19 cellular contexts compared by ENCODE assay signal in the genomic region with DNA sequence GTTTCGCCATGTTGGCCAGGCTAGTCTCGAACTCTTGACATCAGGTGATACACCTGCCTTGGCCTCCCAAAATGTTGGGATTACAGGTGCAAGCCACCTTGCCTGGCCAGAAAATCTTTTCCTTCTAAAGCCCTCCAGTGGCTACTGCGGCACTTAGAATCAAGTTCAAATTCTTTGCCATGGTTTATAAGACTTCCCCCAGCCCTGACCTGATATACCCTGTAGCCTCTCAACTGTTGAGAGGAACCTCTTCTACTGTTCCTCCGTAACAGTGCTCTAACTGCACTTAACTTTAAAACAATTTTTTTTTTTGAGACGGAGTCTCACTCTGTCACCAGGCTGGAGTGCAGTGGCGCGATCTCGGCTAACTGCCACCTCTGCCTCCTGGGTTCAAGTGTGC.
DNase-seq lines count a peak whose midpoint lies in the region; ATAC-seq, FAIRE-seq and TF ChIP-seq lines count a peak whose summit lies in the region.
"Had no signal": no experiment of that assay in that cellular context is flagged by ENCODE, and none has a peak within 500 bp of the region (broad histone marks: within the 10 kb centered on the region; RNA-seq: fewer than 3 reads in every experiment).

No MANE protein-coding gene starts in this region.

- H3K27me3 Mint-ChIP-seq in activated CD8-positive, alpha-beta memory T cell treated with anti-CD3 and anti-CD28 coated beads, Interleukin-2, amount 10 ng/mL, durations not matched to agents 7 days and 5 days: no peaks in the 10 kb centered on the region
- H3K27me3 Mint-ChIP-seq: type B pancreatic cell had no signal

- no peak overlapping the region for H3K9ac ChIP-seq in GM12878 (ENCODE audit: control insufficient read depth, insufficient read depth, low read length)

- peak overlapping the region; percentile 1; the same call in 1 of the 2 replicates for H3K27ac ChIP-seq in RWPE1
- peak overlapping the region; percentile 50; the same call in 1 of the 2 replicates for H3K27ac ChIP-seq in GM12878 (ENCODE audit: control insufficient read depth, insufficient read depth)
- H3K27ac ChIP-seq in foreskin keratinocyte: no peak overlapping the region
- H3K27ac ChIP-seq: brain microvascular endothelial cell, epithelial cell of prostate, right atrium auricular region had no signal

- H2AFZ ChIP-seq in GM12878 (ENCODE audit: control insufficient read depth, low read depth, low read length): no peak overlapping the region

- H3K79me2 ChIP-seq in GM12878 (ENCODE audit: control insufficient read depth, insufficient read depth, low read length): no peaks in the 10 kb centered on the region

- WGBS in GM12878 (ENCODE audit: insufficient coverage, insufficient replicate concordance, low lambda C conversion rate, missing lambda C conversion rate): 99% methylated on average over 8 of the region's 8 CpGs

- no peaks in the 10 kb centered on the region for H3K36me3 ChIP-seq in GM12878 (ENCODE audit: control insufficient read depth in 2 of 2, insufficient read depth in 2 of 2, low read length in 1 of 2)
- H3K36me3 ChIP-seq: brain microvascular endothelial cell, right atrium auricular region had no signal

- peaks cover 9% of the 10 kb centered on the region for H3K9me3 Mint-ChIP-seq in activated CD8-positive, alpha-beta memory T cell treated with anti-CD3 and anti-CD28 coated beads, Interleukin-2, amount 10 ng/mL, durations not matched to agents 7 days and 5 days (ENCODE audit: low read depth)
- peaks cover 7% of the 10 kb centered on the region for H3K9me3 Mint-ChIP-seq in stimulated activated effector memory CD8-positive, alpha-beta T cell treated with anti-CD3 and anti-CD28 coated beads, Interleukin-12 subunit alpha, Interleukin-12 subunit beta, amount 100 ng/mL, for 72 hours
- H3K9me3 Mint-ChIP-seq: type B pancreatic cell had no signal

- no TSS peak for BruUV-seq in GM12878 (replicated peaks; lab: Mats Ljungman, UMichigan)

- peak; percentile 9 for DNase-seq in activated CD8-positive, alpha-beta memory T cell treated with anti-CD3 and anti-CD28 coated beads, Interleukin-2, amount 10 ng/mL, durations not matched to agents 7 days and 5 days
- no peak for DNase-seq in activated CD8-positive, alpha-beta memory T cell treated with anti-CD3 and anti-CD28 coated beads, Interleukin-2, amount 50 U/mL, for 4 hours
- DNase-seq in RWPE1 (ENCODE audit: low spot score) (no peak), GM12878 (ENCODE audit: low read depth, low spot score) (no peak), foreskin keratinocyte (no peak), iPS-NIHi7 (ENCODE audit: extremely low spot score) (no peak), COR-L47 (lab: John Stamatoyannopoulos, UW) (no peak)
- no peak for DNase-seq in stimulated activated effector memory CD8-positive, alpha-beta T cell treated with anti-CD3 and anti-CD28 coated beads, Interleukin-12 subunit alpha, Interleukin-12 subunit beta, amount 100 ng/mL, for 72 hours (ENCODE audit: low spot score in 2 of 2)
- DNase-seq: activated gamma-delta T cell, left cardiac atrium, NCI-H1436 treated with DMSO at 0.1 percent for 48 hours, NCI-H2171, occipital lobe had no signal

- peak overlapping the region; percentile 91 for H3K27ac Mint-ChIP-seq in activated CD8-positive, alpha-beta memory T cell treated with anti-CD3 and anti-CD28 coated beads, Interleukin-2, amount 10 ng/mL, durations not matched to agents 7 days and 5 days
- H3K27ac Mint-ChIP-seq in stimulated activated effector memory CD8-positive, alpha-beta T cell treated with anti-CD3 and anti-CD28 coated beads, Interleukin-12 subunit alpha, Interleukin-12 subunit beta, amount 100 ng/mL, for 72 hours: peak overlapping the region; percentile 82
- H3K27ac Mint-ChIP-seq: type B pancreatic cell had no signal

- H3K4me3 Mint-ChIP-seq in activated CD8-positive, alpha-beta memory T cell treated with anti-CD3 and anti-CD28 coated beads, Interleukin-2, amount 10 ng/mL, durations not matched to agents 7 days and 5 days: peak overlapping the region; percentile 78
- H3K4me3 Mint-ChIP-seq in stimulated activated effector memory CD8-positive, alpha-beta T cell treated with anti-CD3 and anti-CD28 coated beads, Interleukin-12 subunit alpha, Interleukin-12 subunit beta, amount 100 ng/mL, for 72 hours: peak overlapping the region; percentile 56
- H3K4me3 Mint-ChIP-seq: type B pancreatic cell had no signal

- RAD21 ChIA-PET in GM12878 (lab: Charles Lee; ENCODE audit: unreplicated experiment): interaction anchor here (1.0 to 3.3 kb wide), 8 partner anchors 8 to 96 kb away, joined by 3 to 15 read pairs (median 4); no protein-coding TSS in a partner anchor

- no peak for TF ChIP-seq CTCF in RWPE1 (conservative IDR thresholded peaks at IDR 0.05; ENCODE audit: low read depth)
- no peak for TF ChIP-seq CTCF in GM12878 (IDR thresholded peaks at IDR 0.05 in 2 of 3, conservative IDR thresholded peaks at IDR 0.05 in 1 of 3; ENCODE audit: control insufficient read depth in 2 of 3, extremely low read depth in 1 of 3, insufficient read depth in 1 of 3, low read depth in 3 of 3, low read length in 3 of 3)
- no peak for TF ChIP-seq CTCF in foreskin keratinocyte (conservative IDR thresholded peaks at IDR 0.05)

- no peaks in the 10 kb centered on the region for H4K20me1 ChIP-seq in GM12878 (ENCODE audit: control insufficient read depth, insufficient read depth)

- SMC1A ChIA-PET in GM12878 (lab: Charles Lee; ENCODE audit: uncharacterized antibody, unreplicated experiment): interaction anchor here (0.6 to 5.8 kb wide), 10 partner anchors 8 to 177 kb away, joined by 3 to 49 read pairs (median 4); no protein-coding TSS in a partner anchor

- peaks cover 26% of the 10 kb centered on the region for H3K36me3 Mint-ChIP-seq in activated CD8-positive, alpha-beta memory T cell treated with anti-CD3 and anti-CD28 coated beads, Interleukin-2, amount 10 ng/mL, durations not matched to agents 7 days and 5 days
- H3K36me3 Mint-ChIP-seq in stimulated activated effector memory CD8-positive, alpha-beta T cell treated with anti-CD3 and anti-CD28 coated beads, Interleukin-12 subunit alpha, Interleukin-12 subunit beta, amount 100 ng/mL, for 72 hours: peaks cover 6% of the 10 kb centered on the region
- H3K36me3 Mint-ChIP-seq: type B pancreatic cell had no signal

- no peak for FAIRE-seq in GM12878 (lab: Jason Lieb, UNC)
- FAIRE-seq: frontal cortex, H54 had no signal

- H3K4me1 Mint-ChIP-seq in activated CD8-positive, alpha-beta memory T cell treated with anti-CD3 and anti-CD28 coated beads, Interleukin-2, amount 10 ng/mL, durations not matched to agents 7 days and 5 days: peaks cover 72% of the 10 kb centered on the region
- H3K4me1 Mint-ChIP-seq in stimulated activated effector memory CD8-positive, alpha-beta T cell treated with anti-CD3 and anti-CD28 coated beads, Interleukin-12 subunit alpha, Interleukin-12 subunit beta, amount 100 ng/mL, for 72 hours: peaks cover 48% of the 10 kb centered on the region

- POLR2A ChIA-PET in RWPE1 (lab: Yijun Ruan, JAX; ENCODE audit: low non-redundant PET) (no interaction called here), GM12878 (lab: Charles Lee) (interaction anchor here (0.7 to 1.3 kb wide), 2 partner anchors 32 to 128 kb away, joined by 3 to 6 read pairs; no protein-coding TSS in a partner anchor)

- TF ChIP-seq RAD21 in GM12878 (IDR thresholded peaks at IDR 0.05; ENCODE audit: insufficient read depth, low read depth, low read length): no peak

- no peaks in the 10 kb centered on the region; the same call in none of the 3 replicates for H3K9me3 ChIP-seq in GM12878 (replicated peaks; ENCODE audit: control insufficient read depth, insufficient read depth, low read length)
- H3K9me3 ChIP-seq: right atrium auricular region had no signal

- no peak for TF ChIP-seq EP300 in GM12878 (IDR thresholded peaks at IDR 0.05; ENCODE audit: borderline replicate concordance in 1 of 2, control insufficient read depth in 1 of 2, low read depth in 2 of 2, low read length in 2 of 2)

- CTCF ChIA-PET in activated CD8-positive, alpha-beta memory T cell treated with anti-CD3 and anti-CD28 coated beads, Interleukin-2, amount 10 ng/mL, durations not matched to agents 7 days and 5 days (lab: Charles Lee): interaction anchor here (1.3 kb wide), 1 partner anchor 10 kb away, joined by 4 read pairs; no protein-coding TSS in a partner anchor
- CTCF ChIA-PET in RWPE1 (lab: Yijun Ruan, JAX): interaction anchor here (1.0 kb wide), 1 partner anchor 80 kb away, joined by 3 read pairs; no protein-coding TSS in a partner anchor
- CTCF ChIA-PET in GM12878 (lab: Yijun Ruan, JAX): interaction anchor here (0.6 to 1.2 kb wide), 3 partner anchors 81 to 85 kb away, joined by 3 read pairs; no protein-coding TSS in a partner anchor

- no peak overlapping the region for H3K4me3 ChIP-seq in GM12878
- H3K4me3 ChIP-seq: right atrium auricular region had no signal

- in situ Hi-C loops in GM12878 (cut with MboI): no loop called here

- no peak overlapping the region for H3K4me2 ChIP-seq in GM12878 (ENCODE audit: control insufficient read depth, insufficient read depth)

- TF ChIP-seq POLR2A in GM12878 (IDR thresholded peaks at IDR 0.05; ENCODE audit: low read depth, low read length): no peak

- H3K4me1 ChIP-seq in GM12878 (ENCODE audit: control insufficient read depth, insufficient read depth, low read length) (peaks cover 45% of the 10 kb centered on the region), foreskin keratinocyte (peaks cover 20% of the 10 kb centered on the region)

- intact Hi-C loops in GM12878 (cut with micrococcal nuclease; ENCODE audit: unreplicated experiment): loop anchor here (2.0 to 5.0 kb wide), 4 partner anchors 33 to 256 kb away; no protein-coding TSS in a partner anchor

- H3K27me3 ChIP-seq in GM12878 (replicated peaks in 1 of 2; ENCODE audit: control insufficient read depth in 2 of 2, insufficient read depth in 2 of 2, low read length in 1 of 2) (no peaks in the 10 kb centered on the region), foreskin keratinocyte (no peaks in the 10 kb centered on the region)
- H3K27me3 ChIP-seq: brain microvascular endothelial cell, right atrium auricular region had no signal

- no peak for ATAC-seq in activated CD8-positive, alpha-beta memory T cell treated with anti-CD3 and anti-CD28 coated beads, Interleukin-2, amount 10 ng/mL, durations not matched to agents 7 days and 5 days
- ATAC-seq in GM12878 (0 out of 3 replicates have a peak, but pooled peaks have one; percentile 3), foreskin keratinocyte (no peak)
- no peak for ATAC-seq in stimulated activated effector memory CD8-positive, alpha-beta T cell treated with anti-CD3 and anti-CD28 coated beads, Interleukin-12 subunit alpha, Interleukin-12 subunit beta, amount 100 ng/mL, for 72 hours

TF ChIP-seq in GM12878, 131 proteins besides CTCF, POLR2A, EP300 and RAD21 (continues in another document):
- TF ChIP-seq RFX5 (IDR thresholded peaks at IDR 0.05; ENCODE audit: low read depth, low read length) (no peak), NFYA (IDR thresholded peaks at IDR 0.05; ENCODE audit: borderline replicate concordance, low read depth, low read length) (no peak)
